24 cellular contexts compared by ENCODE assay signal in genomic region chr22:45579806-45580702, GRCh38.
DNase-seq lines count a peak whose midpoint lies in the region; ATAC-seq, FAIRE-seq and TF ChIP-seq lines count a peak whose summit lies in the region.
"Had no signal": no experiment of that assay in that cellular context is flagged by ENCODE, and none has a peak within 500 bp of the region (broad histone marks: within the 10 kb centered on the region; RNA-seq: fewer than 3 reads in every experiment).

No MANE protein-coding gene starts in this region.

- no peak for FAIRE-seq in D721Med (lab: Jason Lieb, UNC)
- FAIRE-seq: A204.1 had no signal

- H3K4me1 ChIP-seq in osteoblast (ENCODE audit: insufficient read depth, low read length) (peaks cover 6% of the 10 kb centered on the region), aorta (ENCODE audit: control insufficient read depth in 1 of 2, insufficient read depth in 2 of 2, low read length in 2 of 2) (no peaks in the 10 kb centered on the region)

- peaks cover 6% of the 10 kb centered on the region for H3K4me1 Mint-ChIP-seq in stimulated activated naive CD8-positive, alpha-beta T cell treated with anti-CD3 and anti-CD28 coated beads, Interleukin-15, Interleukin-2, amounts not matched to agents 100 ng/mL and 50 ng/mL, for 24 hours (ENCODE audit: low read depth)
- no peaks in the 10 kb centered on the region for H3K4me1 Mint-ChIP-seq in chondrocyte (ENCODE audit: low read depth)

- H2AFZ ChIP-seq in osteoblast (ENCODE audit: low read length): no peak overlapping the region
- H2AFZ ChIP-seq: PC-9 had no signal

- H3K36me3 ChIP-seq in osteoblast (ENCODE audit: insufficient read depth, low read length) (no peaks in the 10 kb centered on the region), aorta (ENCODE audit: control insufficient read depth in 1 of 2, insufficient read depth in 2 of 2, low read length in 1 of 2) (no peaks in the 10 kb centered on the region)

- H3K4me3 Mint-ChIP-seq in stimulated activated naive CD8-positive, alpha-beta T cell treated with anti-CD3 and anti-CD28 coated beads, Interleukin-15, Interleukin-2, amounts not matched to agents 100 ng/mL and 50 ng/mL, for 24 hours: no peak overlapping the region
- no peak overlapping the region for H3K4me3 Mint-ChIP-seq in chondrocyte (ENCODE audit: unreplicated experiment)
- H3K4me3 Mint-ChIP-seq: B cell; CD4-positive, CD25-positive, alpha-beta regulatory T cell had no signal

- intact Hi-C loops in aorta (cut with DNase I): loop anchor here in 1 of 2 donors (5.0 to 10.0 kb wide), 2 partner anchors 67 to 285 kb away; no protein-coding TSS in a partner anchor

- peak overlapping the region; percentile 45 for H3K27ac Mint-ChIP-seq in stimulated activated naive CD8-positive, alpha-beta T cell treated with anti-CD3 and anti-CD28 coated beads, Interleukin-15, Interleukin-2, amounts not matched to agents 100 ng/mL and 50 ng/mL, for 24 hours
- H3K27ac Mint-ChIP-seq in chondrocyte (ENCODE audit: unreplicated experiment): no peak overlapping the region
- H3K27ac Mint-ChIP-seq: B cell had no signal

- H3K27ac ChIP-seq in osteoblast (ENCODE audit: low read depth, low read length) (no peak overlapping the region), aorta (ENCODE audit: low read depth in 1 of 2, low read length in 2 of 2) (no peak overlapping the region)
- H3K27ac ChIP-seq: PC-9 had no signal

- no peaks in the 10 kb centered on the region for H4K20me1 ChIP-seq in osteoblast (ENCODE audit: insufficient read depth, low read length)

- in situ Hi-C loops in KBM-7 (cut with MboI; ENCODE audit: low pct_unique_long_range_greater_than_20kb, low sequenced_read_pairs): loop anchor here (10.0 kb wide), 4 partner anchors 65 to 545 kb away; no protein-coding TSS in a partner anchor

- H3K4me2 ChIP-seq in osteoblast (ENCODE audit: insufficient read depth, low read length): no peak overlapping the region
- H3K4me2 ChIP-seq: PC-9 had no signal

- ATAC-seq in stimulated activated naive CD8-positive, alpha-beta T cell treated with anti-CD3 and anti-CD28 coated beads, Interleukin-15, Interleukin-2, amounts not matched to agents 100 U/mL and 50 U/mL, for 24 hours: no peak
- no peak for ATAC-seq in aorta (ENCODE audit: low FRiP score)

- H3K9me3 ChIP-seq in osteoblast (ENCODE audit: low read depth, low read length): no peaks in the 10 kb centered on the region
- H3K9me3 ChIP-seq in aorta (ENCODE audit: control insufficient read depth, low read length): no peaks in the 10 kb centered on the region

- no peak for TF ChIP-seq CTCF in chondrocyte (IDR thresholded peaks at IDR 0.05)
- TF ChIP-seq CTCF in osteoblast (IDR thresholded peaks at IDR 0.05; ENCODE audit: extremely low read depth, low read depth, low read length): no peak
- no peak for TF ChIP-seq CTCF in D721Med (IDR thresholded peaks at IDR 0.05; ENCODE audit: insufficient read depth, missing control alignments)

- no peaks in the 10 kb centered on the region for H3K36me3 Mint-ChIP-seq in stimulated activated naive CD8-positive, alpha-beta T cell treated with anti-CD3 and anti-CD28 coated beads, Interleukin-15, Interleukin-2, amounts not matched to agents 100 ng/mL and 50 ng/mL, for 24 hours (ENCODE audit: low read depth)
- H3K36me3 Mint-ChIP-seq in chondrocyte (ENCODE audit: low read depth): peaks cover 7% of the 10 kb centered on the region
- H3K36me3 Mint-ChIP-seq: CD4-positive, CD25-positive, alpha-beta regulatory T cell had no signal

- H3K9me3 Mint-ChIP-seq in stimulated activated naive CD8-positive, alpha-beta T cell treated with anti-CD3 and anti-CD28 coated beads, Interleukin-15, Interleukin-2, amounts not matched to agents 100 ng/mL and 50 ng/mL, for 24 hours: peaks cover 4% of the 10 kb centered on the region
- H3K9me3 Mint-ChIP-seq in chondrocyte (ENCODE audit: low read depth): no peaks in the 10 kb centered on the region

- H3K27me3 Mint-ChIP-seq in stimulated activated naive CD8-positive, alpha-beta T cell treated with anti-CD3 and anti-CD28 coated beads, Interleukin-15, Interleukin-2, amounts not matched to agents 100 ng/mL and 50 ng/mL, for 24 hours: peaks cover 3% of the 10 kb centered on the region
- no peaks in the 10 kb centered on the region for H3K27me3 Mint-ChIP-seq in chondrocyte (ENCODE audit: low read depth)

- no peak overlapping the region for H3K4me3 ChIP-seq in osteoblast (ENCODE audit: insufficient read depth, low read length)
- H3K4me3 ChIP-seq in aorta (ENCODE audit: low read length in 2 of 2): no peak overlapping the region
- H3K4me3 ChIP-seq: PC-9 had no signal

- no peaks in the 10 kb centered on the region for H3K79me2 ChIP-seq in osteoblast (ENCODE audit: insufficient read depth, low read length)

- 86% methylated on average over 29 of the region's 29 CpGs for WGBS in aorta, 2 donors

- H3K27me3 ChIP-seq in osteoblast (ENCODE audit: insufficient read depth, low read length): no peaks in the 10 kb centered on the region
- no peaks in the 10 kb centered on the region for H3K27me3 ChIP-seq in aorta (ENCODE audit: control insufficient read depth in 1 of 2, insufficient read depth in 2 of 2, low read length in 1 of 2)

- DNase-seq in stimulated activated naive CD8-positive, alpha-beta T cell treated with anti-CD3 and anti-CD28 coated beads, Interleukin-15, Interleukin-2, amounts not matched to agents 100 U/mL and 50 U/mL, for 24 hours: no peak
- DNase-seq in chondrocyte (ENCODE audit: low spot score): peak; percentile 73
- DNase-seq in osteoblast (ENCODE audit: insufficient read length, low spot score, missing footprints): peak; percentile 36
- peak; percentile 45 to 62 for DNase-seq in aorta
- DNase-seq in KBM-7: no peak
- DNase-seq in effector CD8-positive, alpha-beta T cell (lab: John Stamatoyannopoulos, UW): no peak
- DNase-seq in D721Med (ENCODE audit: insufficient read length, low spot score): no peak
- DNase-seq: CD4-positive, CD25-positive, alpha-beta regulatory T cell; COR-L47; DMS 273 treated with DMSO at 0.1 percent for 48 hours; DMS79 treated with DMSO at 0.1 percent for 48 hours; IMR-90; Karpas-422; NCI-H1694; NCI-H2081; NCI-H2171 treated with DMSO at 0.1 percent for 48 hours; NCI-H446; NCI-H526; PC-9; RPMI8226; SHP77 had no signal

Comparison
In these comparisons a context has a peak if more than half of its experiments do, and no peak if none do; other contexts are left out.
1. DNase-seq: peak in chondrocyte (single experiment), osteoblast (single experiment) and aorta (2 of 2); none in stimulated activated naive CD8-positive, alpha-beta T cell treated with anti-CD3 and anti-CD28 coated beads, Interleukin-15, Interleukin-2, amounts not matched to agents 100 U/mL and 50 U/mL, for 24 hours (single experiment), KBM-7 (single experiment), effector CD8-positive, alpha-beta T cell (single experiment) and D721Med (single experiment).